In genomic region chr7:10973061-10973941, GRCh38 we compare ENCODE assay signal across 1 cellular context.
TF ChIP-seq lines count a peak whose summit lies in the region.

TSS of gene PHF14 (plus strand) at chr7:10973872. CDS start at chr7:10974324, 452 bp downstream.

TF ChIP-seq in HepG2, 621 proteins besides CTCF, POLR2A, EP300 and RAD21 (continued from another document and continues in another):
- TF ChIP-seq GFI1 (CRISPR knock-in tag; IDR thresholded peaks at IDR 0.05; ENCODE audit: borderline replicate concordance) (no peak), RNF219 (CRISPR knock-in tag; IDR thresholded peaks at IDR 0.05) (no peak), ZNF841 (CRISPR knock-in tag; IDR thresholded peaks at IDR 0.05; ENCODE audit: borderline replicate concordance) (no peak), NFIB (CRISPR knock-in tag; IDR thresholded peaks at IDR 0.05; ENCODE audit: borderline replicate concordance) (no peak), ZBTB3 (CRISPR knock-in tag; IDR thresholded peaks at IDR 0.05; ENCODE audit: borderline replicate concordance, low read depth) (0 out of 2 replicates have a peak, but pooled peaks have one; percentile 31), ZNF20 (CRISPR knock-in tag; IDR thresholded peaks at IDR 0.05) (no peak), YEATS2 (CRISPR knock-in tag; IDR thresholded peaks at IDR 0.05; ENCODE audit: borderline replicate concordance) (peak; percentile 73; the same call in 1 of the 2 replicates), TAF15 (IDR thresholded peaks at IDR 0.05; ENCODE audit: low read depth, low read length, poor library complexity, severe bottlenecking) (no peak), ZMAT3 (CRISPR knock-in tag; conservative IDR thresholded peaks at IDR 0.05) (0 out of 2 replicates have a peak, but pooled peaks have one; percentile 58), IKZF4 (CRISPR knock-in tag; IDR thresholded peaks at IDR 0.05; ENCODE audit: borderline replicate concordance, low read depth, not compliant biosample characterization) (no peak), ZNF652 (CRISPR knock-in tag; IDR thresholded peaks at IDR 0.05; ENCODE audit: borderline replicate concordance, low read depth) (no peak), TAF1 (CRISPR knock-in tag; IDR thresholded peaks at IDR 0.05) (peak; percentile 62; the same call in 1 of the 2 replicates), SMAD3 (CRISPR knock-in tag; IDR thresholded peaks at IDR 0.05) (no peak; the same call in none of the 2 replicates), ZC3H13 (CRISPR knock-in tag; IDR thresholded peaks at IDR 0.05) (no peak), RARA (CRISPR knock-in tag; IDR thresholded peaks at IDR 0.05) (peak; percentile 37), NCOR1 (IDR thresholded peaks at IDR 0.05; ENCODE audit: borderline replicate concordance, low read length) (peak; percentile 47; the same call in 1 of the 2 replicates), U2AF1 (optimal IDR thresholded peaks at IDR 0.05; ENCODE audit: low read depth, low read length) (no peak), THRA (CRISPR knock-in tag; IDR thresholded peaks at IDR 0.05; ENCODE audit: borderline replicate concordance) (peak; percentile 7; the same call in 1 of the 2 replicates), ZFAT (CRISPR knock-in tag; conservative IDR thresholded peaks at IDR 0.05) (no peak), BRF2 (CRISPR knock-in tag; IDR thresholded peaks at IDR 0.05) (no peak), ZNF441 (CRISPR knock-in tag; IDR thresholded peaks at IDR 0.05; ENCODE audit: borderline replicate concordance) (peak; percentile 95), TBL1XR1 (IDR thresholded peaks at IDR 0.05; ENCODE audit: borderline replicate concordance, low read length, partially characterized antibody) (no peak), BRCA1 (CRISPR knock-in tag; IDR thresholded peaks at IDR 0.05) (no peak), ZFP41 (CRISPR knock-in tag; IDR thresholded peaks at IDR 0.05; ENCODE audit: borderline replicate concordance) (no peak), ZNF550 (CRISPR knock-in tag; IDR thresholded peaks at IDR 0.05; ENCODE audit: borderline replicate concordance) (no peak), PATZ1 (CRISPR knock-in tag; IDR thresholded peaks at IDR 0.05) (0 out of 2 replicates have a peak, but pooled peaks have one; percentile 4), TEF (CRISPR knock-in tag; IDR thresholded peaks at IDR 0.05) (no peak), POGZ (CRISPR knock-in tag; IDR thresholded peaks at IDR 0.05) (peak; percentile 80), PRDM10 (CRISPR knock-in tag; IDR thresholded peaks at IDR 0.05; ENCODE audit: low read depth) (no peak), SRF (IDR thresholded peaks at IDR 0.05; ENCODE audit: low read depth, low read length) (no peak), SIN3A (IDR thresholded peaks at IDR 0.05; ENCODE audit: borderline replicate concordance, low read depth, low read length) (peak; percentile 85), CBX1 (IDR thresholded peaks at IDR 0.05; ENCODE audit: low read depth) (no peak), ZSCAN22 (CRISPR knock-in tag; IDR thresholded peaks at IDR 0.05) (no peak), ZNF577 (CRISPR knock-in tag; IDR thresholded peaks at IDR 0.05; ENCODE audit: borderline replicate concordance, low read depth) (no peak), ZBTB42 (CRISPR knock-in tag; IDR thresholded peaks at IDR 0.05) (0 out of 2 replicates have a peak, but pooled peaks have one; percentile 50), RORA (CRISPR knock-in tag; IDR thresholded peaks at IDR 0.05) (peak; percentile 91; the same call in 1 of the 2 replicates), ELF4 (CRISPR knock-in tag; IDR thresholded peaks at IDR 0.05; ENCODE audit: borderline replicate concordance) (peak; percentile 87; the same call in 1 of the 2 replicates), ZNF639 (CRISPR knock-in tag; conservative IDR thresholded peaks at IDR 0.05) (no peak), SOX13 (IDR thresholded peaks at IDR 0.05) (peak; percentile 10; the same call in 1 of the 2 replicates), SOX13 (CRISPR knock-in tag; conservative IDR thresholded peaks at IDR 0.05 in 1 of 2, IDR thresholded peaks at IDR 0.05 in 1 of 2) (0 out of 4 replicates have a peak, but pooled peaks of 1 of the 2 experiments have one; percentile 31), ZBTB33 (CRISPR knock-in tag; IDR thresholded peaks at IDR 0.05) (no peak), EED (CRISPR knock-in tag; IDR thresholded peaks at IDR 0.05) (no peak), MED13 (CRISPR knock-in tag; IDR thresholded peaks at IDR 0.05) (no peak)
- TF ChIP-seq, protein P1, sequence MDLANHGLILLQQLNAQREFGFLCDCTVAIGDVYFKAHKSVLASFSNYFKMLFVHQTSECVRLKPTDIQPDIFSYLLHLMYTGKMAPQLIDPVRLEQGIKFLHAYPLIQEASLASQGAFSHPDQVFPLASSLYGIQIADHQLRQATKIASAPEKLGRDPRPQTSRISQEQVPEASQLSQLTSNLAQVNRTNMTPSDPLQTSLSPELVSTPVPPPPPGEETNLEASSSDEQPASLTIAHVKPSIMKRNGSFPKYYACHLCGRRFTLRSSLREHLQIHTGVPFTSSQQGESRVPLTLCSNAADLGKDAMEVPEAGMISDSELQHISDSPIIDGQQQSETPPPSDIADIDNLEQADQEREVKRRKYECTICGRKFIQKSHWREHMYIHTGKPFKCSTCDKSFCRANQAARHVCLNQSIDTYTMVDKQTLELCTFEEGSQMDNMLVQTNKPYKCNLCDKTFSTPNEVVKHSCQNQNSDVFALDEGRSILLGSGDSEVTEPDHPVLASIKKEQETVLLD (CRISPR knock-in tag; IDR thresholded peaks at IDR 0.05; ENCODE audit: low read depth): no peak
- TF ChIP-seq, protein P2, sequence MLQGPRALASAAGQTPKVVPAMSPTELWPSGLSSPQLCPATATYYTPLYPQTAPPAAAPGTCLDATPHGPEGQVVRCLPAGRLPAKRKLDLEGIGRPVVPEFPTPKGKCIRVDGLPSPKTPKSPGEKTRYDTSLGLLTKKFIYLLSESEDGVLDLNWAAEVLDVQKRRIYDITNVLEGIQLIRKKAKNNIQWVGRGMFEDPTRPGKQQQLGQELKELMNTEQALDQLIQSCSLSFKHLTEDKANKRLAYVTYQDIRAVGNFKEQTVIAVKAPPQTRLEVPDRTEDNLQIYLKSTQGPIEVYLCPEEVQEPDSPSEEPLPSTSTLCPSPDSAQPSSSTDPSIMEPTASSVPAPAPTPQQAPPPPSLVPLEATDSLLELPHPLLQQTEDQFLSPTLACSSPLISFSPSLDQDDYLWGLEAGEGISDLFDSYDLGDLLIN (CRISPR knock-in tag; IDR thresholded peaks at IDR 0.05; ENCODE audit: borderline replicate concordance): 0 out of 2 replicates have a peak, but pooled peaks have one; percentile 26
- TF ChIP-seq, protein P3, sequence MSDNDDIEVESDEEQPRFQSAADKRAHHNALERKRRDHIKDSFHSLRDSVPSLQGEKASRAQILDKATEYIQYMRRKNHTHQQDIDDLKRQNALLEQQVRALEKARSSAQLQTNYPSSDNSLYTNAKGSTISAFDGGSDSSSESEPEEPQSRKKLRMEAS (IDR thresholded peaks at IDR 0.05): peak; percentile 91
